9 cellular contexts compared by ENCODE assay signal in the genomic region with DNA sequence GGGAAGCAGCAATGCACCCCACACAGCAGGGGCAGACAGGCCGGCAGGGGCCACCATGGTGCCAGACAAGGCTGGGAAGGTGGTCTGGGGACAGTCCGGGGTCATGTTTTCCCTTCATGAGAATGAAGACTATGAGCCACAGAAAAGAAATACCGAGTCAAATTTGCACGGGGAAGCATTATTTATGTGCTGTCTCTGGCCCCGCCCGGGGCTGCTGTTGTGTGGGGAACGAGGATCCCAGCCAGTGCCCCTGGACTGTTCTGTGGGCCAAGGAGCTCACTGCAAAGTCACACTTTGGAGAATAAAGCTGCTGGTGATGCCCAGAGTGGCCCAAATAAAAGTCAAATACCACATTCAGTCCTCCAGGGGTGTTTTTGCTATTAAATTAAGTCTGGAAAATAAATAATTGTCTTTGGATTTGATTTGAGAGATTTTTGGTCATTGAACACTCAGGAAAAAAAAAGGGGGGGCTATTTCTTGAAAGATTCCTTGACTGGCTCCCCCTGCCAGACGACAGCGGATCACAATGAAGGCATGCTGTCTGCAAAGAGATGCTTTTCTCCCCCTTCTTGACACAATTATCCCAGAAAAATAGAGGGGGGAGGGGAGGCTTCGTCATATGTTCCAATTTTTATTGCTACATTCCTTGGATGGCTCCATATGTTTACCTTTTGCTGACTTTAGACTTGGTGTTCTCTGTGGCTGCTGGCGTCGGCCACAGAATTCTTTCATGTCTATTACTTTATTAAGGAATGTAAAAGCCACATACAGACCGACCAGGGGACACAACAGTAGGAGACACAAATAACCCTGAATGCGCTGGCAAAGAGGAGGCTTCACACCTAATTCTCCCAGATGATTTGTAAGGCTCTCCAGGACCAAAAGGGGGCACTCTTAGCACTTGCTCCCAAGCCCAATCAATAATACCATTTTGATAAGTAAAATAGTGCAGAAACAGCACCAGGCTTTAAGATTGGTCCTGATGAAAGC. TPM values are rescaled to one million over a fixed set of nuclear protein-coding genes. Genes with fewer than 3 reads are reported as not detected.
DNase-seq lines count a peak whose midpoint lies in the region; ATAC-seq, FAIRE-seq and TF ChIP-seq lines count a peak whose summit lies in the region.
"Had no signal": no experiment of that assay in that cellular context is flagged by ENCODE, and none has a peak within 500 bp of the region (broad histone marks: within the 10 kb centered on the region; RNA-seq: fewer than 3 reads in every experiment).

No MANE protein-coding gene starts in this region.

- H3K4me3 ChIP-seq in cardiac muscle cell (no peak overlapping the region), right cardiac atrium (ENCODE audit: low read length) (no peak overlapping the region), choroid plexus epithelial cell (ENCODE audit: low read depth, low read length) (no peak overlapping the region), pancreas (no peak overlapping the region), ascending aorta (no peak overlapping the region)

- peaks cover 7% of the 10 kb centered on the region for H3K4me1 ChIP-seq in cardiac muscle cell (ENCODE audit: low read depth)
- H3K4me1 ChIP-seq in right cardiac atrium (ENCODE audit: control insufficient read depth, insufficient read depth, low read length): no peaks in the 10 kb centered on the region
- H3K4me1 ChIP-seq in pancreas: no peaks in the 10 kb centered on the region
- H3K4me1 ChIP-seq in ascending aorta: no peaks in the 10 kb centered on the region

- no peak for ATAC-seq in right cardiac atrium
- peak in 3 of 4 donors; percentile 50 to 72 (median 54) for ATAC-seq in pancreas
- no peak for ATAC-seq in GM21367 (IDR thresholded peaks at IDR 0.05; ENCODE audit: unreplicated experiment)
- ATAC-seq in GM18873 (IDR thresholded peaks at IDR 0.05; ENCODE audit: low FRiP score, unreplicated experiment): no peak

- H3K36me3 ChIP-seq in cardiac muscle cell (no peaks in the 10 kb centered on the region), pancreas (no peaks in the 10 kb centered on the region), ascending aorta (no peaks in the 10 kb centered on the region)

- TF ChIP-seq CTCF in cardiac muscle cell (IDR thresholded peaks at IDR 0.05; ENCODE audit: low read depth, low read length): peak; percentile 21
- TF ChIP-seq CTCF in choroid plexus epithelial cell (conservative IDR thresholded peaks at IDR 0.05; ENCODE audit: low read depth, low read length): peak; percentile 78
- peak in 2 of 4 donors; percentile 22 to 38 for TF ChIP-seq CTCF in pancreas (IDR thresholded peaks at IDR 0.05)
- TF ChIP-seq CTCF in ascending aorta (IDR thresholded peaks at IDR 0.05): no peak

- 49% methylated on average over 14 of the region's 14 CpGs for WGBS in right cardiac atrium
- WGBS in pancreas, 2 donors: 34 to 47% methylated on average over 14 of the region's 14 CpGs

- H3K9me3 ChIP-seq in cardiac muscle cell (ENCODE audit: low read depth) (no peaks in the 10 kb centered on the region), right cardiac atrium (ENCODE audit: control insufficient read depth, low read length) (no peaks in the 10 kb centered on the region), pancreas (no peaks in the 10 kb centered on the region), ascending aorta (no peaks in the 10 kb centered on the region)

- intact Hi-C loops in right cardiac atrium (cut with DNase I): no loop called here
- intact Hi-C loops in pancreas (cut with DNase I): no loop called here
- intact Hi-C loops in ascending aorta (cut with DNase I): no loop called here

- FAIRE-seq in pancreas (lab: Jason Lieb, UNC): no peak

- DNase-seq in cardiac muscle cell (ENCODE audit: low read depth in 1 of 2, low spot score in 1 of 2) (peak; percentile 11 to 45), right cardiac atrium (no peak), NCI-H524 (lab: John Stamatoyannopoulos, UW) (peak; percentile 83 to 86), choroid plexus epithelial cell (ENCODE audit: low read depth) (peak; percentile 70), pancreas (peak in 3 of 6 donors; percentile 11 to 19 (median 17)), ascending aorta (ENCODE audit: low spot score in 2 of 2) (no peak)
- DNase-seq: activated naive CD8-positive, alpha-beta T cell treated with anti-CD3 and anti-CD28 coated beads, Interleukin-2, amount 10 ng/mL, durations not matched to agents 7 days and 5 days had no signal

- H3K27me3 ChIP-seq in cardiac muscle cell (no peaks in the 10 kb centered on the region), right cardiac atrium (ENCODE audit: control insufficient read depth, insufficient read depth) (no peaks in the 10 kb centered on the region), pancreas (peaks cover 0 to 3% (median 0%) of the 10 kb centered on the region in 4 donors), ascending aorta (no peaks in the 10 kb centered on the region)

- no peak overlapping the region for H3K27ac ChIP-seq in cardiac muscle cell
- H3K27ac ChIP-seq in right cardiac atrium (ENCODE audit: low read length): no peak overlapping the region
- no peak overlapping the region for H3K27ac ChIP-seq in pancreas
- H3K27ac ChIP-seq in ascending aorta: no peak overlapping the region

RNA-seq across cellular contexts. Expression of a gene that starts 27.1 kb away (rescaled TPM):
- total RNA-seq in cardiac muscle cell: 0.21 TPM in 1 of 2 replicates, not detected in the other
- polyA plus RNA-seq in cardiac muscle cell: 0.55 TPM in 1 of 2 replicates, not detected in the other
- under 1 TPM in 2 of 4 donors, not detected in 2; 0.11 to 0.15 TPM for total RNA-seq in right cardiac atrium
- polyA plus RNA-seq in right cardiac atrium: 0.02 TPM
- under 1 TPM in 2 of 6 donors, not detected in 4; 0.16 to 0.20 TPM for total RNA-seq in pancreas
- under 1 TPM; 0.05 to 0.08 TPM for polyA plus RNA-seq in pancreas
- not detected for total RNA-seq in ascending aorta
- total RNA-seq: activated naive CD8-positive, alpha-beta T cell treated with anti-CD3 and anti-CD28 coated beads, Interleukin-2, amount 10 ng/mL, durations not matched to agents 7 days and 5 days had no signal

Comparison
In these comparisons a context has a peak if more than half of its experiments do, and no peak if none do; other contexts are left out.
1. DNase-seq: peak in cardiac muscle cell (2 of 2), NCI-H524 (2 of 2) and choroid plexus epithelial cell (single experiment); none in right cardiac atrium (0 of 3) and ascending aorta (0 of 2).
2. CTCF ChIP-seq: peak in cardiac muscle cell (single experiment) and choroid plexus epithelial cell (single experiment); none in ascending aorta (0 of 3).
3. ATAC-seq: peak in pancreas (3 of 4); none in right cardiac atrium (0 of 2), GM21367 (single experiment) and GM18873 (single experiment).